ENCODE assay signal across 14 cellular contexts in genomic region chr6:131787955-131788712, GRCh38. TPM values are rescaled to one million over a fixed set of nuclear protein-coding genes. Genes with fewer than 3 reads are reported as not detected.
DNase-seq lines count a peak whose midpoint lies in the region; ATAC-seq and TF ChIP-seq lines count a peak whose summit lies in the region.
"Had no signal": no experiment of that assay in that cellular context is flagged by ENCODE, and none has a peak within 500 bp of the region (broad histone marks: within the 10 kb centered on the region; RNA-seq: fewer than 3 reads in every experiment).

No MANE protein-coding gene starts in this region.

- peaks cover 11% of the 10 kb centered on the region for H3K27me3 Mint-ChIP-seq in activated CD4-positive, alpha-beta memory T cell treated with anti-CD3 and anti-CD28 coated beads, Interleukin-2, amount 10 ng/mL, durations not matched to agents 7 days and 5 days

- TF ChIP-seq POLR2A in testis (IDR thresholded peaks at IDR 0.05), result no peak

- H3K27me3 ChIP-seq in tibial artery (no peaks in the 10 kb centered on the region), testis (no peaks in the 10 kb centered on the region)
- H3K27me3 ChIP-seq: vagina had no signal

- H3K4me3 ChIP-seq in tibial artery (no peak overlapping the region), testis (no peak overlapping the region)
- H3K4me3 ChIP-seq: vagina had no signal

- no peaks in the 10 kb centered on the region for H3K9me3 ChIP-seq in tibial artery
- H3K9me3 ChIP-seq in testis, result no peaks in the 10 kb centered on the region
- H3K9me3 ChIP-seq: vagina had no signal

- WGBS in testis, 2 donors, result 57 to 58% methylated on average over 6 of the region's 6 CpGs

- ATAC-seq in left cardiac atrium, result peak; percentile 44 to 61
- no peak for ATAC-seq in GM18873 (IDR thresholded peaks at IDR 0.05; ENCODE audit: low FRiP score, unreplicated experiment)

- intact Hi-C loops in left cardiac atrium (cut with DNase I) (loop anchor here (10.0 kb wide), 1 partner anchor 93 kb away; no protein-coding TSS in a partner anchor), tibial artery (cut with DNase I; ENCODE audit: low total_unique reads) (no loop called here), testis (cut with DNase I; ENCODE audit: low total_unique reads) (no loop called here)

- H3K4me1 ChIP-seq in tibial artery, result no peaks in the 10 kb centered on the region
- no peaks in the 10 kb centered on the region for H3K4me1 ChIP-seq in testis

- H3K4me3 Mint-ChIP-seq in activated CD4-positive, alpha-beta memory T cell treated with anti-CD3 and anti-CD28 coated beads, Interleukin-2, amount 10 ng/mL, durations not matched to agents 7 days and 5 days, result no peak overlapping the region
- H3K4me3 Mint-ChIP-seq: T-helper 1 cell treated with Interleukin-12 subunit alpha and Interleukin-12 subunit beta and Interleukin-4 antibody, amounts not matched to agents 30 μg/mL and 1 μg/mL, for 36 hours had no signal

- H3K36me3 Mint-ChIP-seq in activated CD4-positive, alpha-beta memory T cell treated with anti-CD3 and anti-CD28 coated beads, Interleukin-2, amount 10 ng/mL, durations not matched to agents 7 days and 5 days (ENCODE audit: low read depth), result no peaks in the 10 kb centered on the region

- no peaks in the 10 kb centered on the region for H3K36me3 ChIP-seq in tibial artery
- no peaks in the 10 kb centered on the region for H3K36me3 ChIP-seq in testis (ENCODE audit: low read depth, missing control alignments)
- H3K36me3 ChIP-seq: vagina had no signal

- H3K9me3 Mint-ChIP-seq in activated CD4-positive, alpha-beta memory T cell treated with anti-CD3 and anti-CD28 coated beads, Interleukin-2, amount 10 ng/mL, durations not matched to agents 7 days and 5 days, result no peaks in the 10 kb centered on the region
- H3K9me3 Mint-ChIP-seq: T-helper 1 cell treated with Interleukin-12 subunit alpha and Interleukin-12 subunit beta and Interleukin-4 antibody, amounts not matched to agents 30 μg/mL and 1 μg/mL, for 36 hours had no signal

- peaks cover 11% of the 10 kb centered on the region for H3K4me1 Mint-ChIP-seq in activated CD4-positive, alpha-beta memory T cell treated with anti-CD3 and anti-CD28 coated beads, Interleukin-2, amount 10 ng/mL, durations not matched to agents 7 days and 5 days

- POLR2A ChIA-PET in activated CD4-positive, alpha-beta memory T cell treated with anti-CD3 and anti-CD28 coated beads, Interleukin-2, amount 10 ng/mL, durations not matched to agents 7 days and 5 days (lab: Charles Lee), result no interaction called here

- TF ChIP-seq CTCF in VCaP (conservative IDR thresholded peaks at IDR 0.05), result peak; percentile 48
- peak; percentile 29 for TF ChIP-seq CTCF in tibial artery (IDR thresholded peaks at IDR 0.05)
- no peak for TF ChIP-seq CTCF in testis (IDR thresholded peaks at IDR 0.05)

- CTCF ChIA-PET in activated CD4-positive, alpha-beta memory T cell treated with anti-CD3 and anti-CD28 coated beads, Interleukin-2, amount 10 ng/mL, durations not matched to agents 7 days and 5 days (lab: Charles Lee), result interaction anchor here (0.5 kb wide), 1 partner anchor 46 kb away, joined by 3 read pairs; no protein-coding TSS in a partner anchor

- no peak overlapping the region for H3K27ac Mint-ChIP-seq in activated CD4-positive, alpha-beta memory T cell treated with anti-CD3 and anti-CD28 coated beads, Interleukin-2, amount 10 ng/mL, durations not matched to agents 7 days and 5 days
- H3K27ac Mint-ChIP-seq: T-helper 1 cell treated with Interleukin-12 subunit alpha and Interleukin-12 subunit beta and Interleukin-4 antibody, amounts not matched to agents 30 μg/mL and 1 μg/mL, for 36 hours had no signal

- no peak overlapping the region for H3K27ac ChIP-seq in VCaP
- H3K27ac ChIP-seq in tibial artery, result no peak overlapping the region
- no peak overlapping the region for H3K27ac ChIP-seq in testis
- H3K27ac ChIP-seq: epithelial cell of prostate, vagina had no signal

- peak; percentile 12 for DNase-seq in NCI-H748 (lab: John Stamatoyannopoulos, UW; ENCODE audit: unreplicated experiment)
- no peak for DNase-seq in NCI-H748 treated with DMSO at 0.1 percent for 48 hours (lab: John Stamatoyannopoulos, UW)
- DNase-seq in left cardiac atrium, result no peak
- no peak for DNase-seq in tibial artery
- no peak for DNase-seq in activated CD4-positive, alpha-beta memory T cell treated with anti-CD3 and anti-CD28 coated beads, Interleukin-2, amount 10 ng/mL, durations not matched to agents 7 days and 5 days
- no peak for DNase-seq in testis
- DNase-seq: amniotic stem cell, Karpas-422, NCI-H82 had no signal

RNA-seq across cellular contexts. Expression of gene ENPP1, which starts 19.7 kb away (rescaled TPM):
- total RNA-seq in left cardiac atrium, result 1 to 10 TPM; 3.9 to 6.9 TPM
- total RNA-seq in activated CD4-positive, alpha-beta memory T cell treated with anti-CD3 and anti-CD28 coated beads, Interleukin-2, amount 10 ng/mL, durations not matched to agents 7 days and 5 days, result under 1 TPM; 0.48 to 0.53 TPM
- total RNA-seq in testis, result 10 to 100 TPM; 12.0 to 16.0 TPM
- 8.3 TPM for polyA plus RNA-seq in testis (ENCODE audit: insufficient read depth, low read depth, low replicate concordance)

Comparison
In these comparisons a context has a peak if more than half of its experiments do, and no peak if none do; other contexts are left out.
1. CTCF ChIP-seq: peak in VCaP (single experiment) and tibial artery (2 of 2); none in testis (0 of 3).
2. intact Hi-C loops: an anchor here in left cardiac atrium (10.0 kb wide); none called in tibial artery and testis.